In genomic region chr1:201760516-201760915, GRCh38 we compare ENCODE assay signal across 17 cellular contexts.
A peak's percentile ranks its signal among the peaks of the same experiment; 100 is the strongest.
DNase-seq lines count a peak whose midpoint lies in the region; ATAC-seq and TF ChIP-seq lines count a peak whose summit lies in the region.
"Had no signal": no experiment of that assay in that cellular context is flagged by ENCODE, and none has a peak within 500 bp of the region (broad histone marks: within the 10 kb centered on the region; RNA-seq: fewer than 3 reads in every experiment).

No MANE protein-coding gene starts in this region.

- WGBS in GM23248 (ENCODE audit: low coverage in 1 of 2, low lambda C conversion rate in 2 of 2, missing lambda C conversion rate in 2 of 2), 2 experiments, result 8 to 19% methylated on average over 1 of the region's 1 CpG
- WGBS in transverse colon (ENCODE audit: low coverage in 1 of 2), 2 donors, result 81 to 100% methylated on average over 1 of the region's 1 CpG

- DNase-seq in GM23248, result peak; percentile 67
- peak; percentile 62 for DNase-seq in adipocyte (ENCODE audit: low read depth)
- DNase-seq in fibroblast of pulmonary artery (ENCODE audit: low read depth), result peak; percentile 62
- DNase-seq in transverse colon, result no peak
- no peak for DNase-seq in NCI-H510A treated with DMSO at 0.1 percent for 48 hours (lab: John Stamatoyannopoulos, UW)
- no peak for DNase-seq in CD8-positive, alpha-beta T cell
- DNase-seq: activated CD8-positive, alpha-beta memory T cell treated with anti-CD3 and anti-CD28 coated beads for 24 hours; activated effector memory CD4-positive, alpha-beta T cell treated with anti-CD3 and anti-CD28 coated beads, Interleukin-2, amount 50 U/mL, for 16 hours; C1 segment of cervical spinal cord; erythroblast; KG1; NCI-H2227 treated with DMSO at 0.1 percent for 48 hours; spleen had no signal

- peaks cover 14% of the 10 kb centered on the region for H3K27me3 Mint-ChIP-seq in CD8-positive, alpha-beta T cell (ENCODE audit: low read depth)

- H3K4me3 Mint-ChIP-seq in CD8-positive, alpha-beta T cell, result no peak overlapping the region
- H3K4me3 Mint-ChIP-seq: central memory CD8-positive, alpha-beta T cell had no signal

- H3K36me3 ChIP-seq in GM23248 (ENCODE audit: low read depth) (no peaks in the 10 kb centered on the region), adipocyte (ENCODE audit: control insufficient read depth, insufficient read depth, low read length, severe bottlenecking) (peaks cover 36% of the 10 kb centered on the region), skeletal muscle satellite cell (ENCODE audit: insufficient read depth, low read length) (peaks cover 9% of the 10 kb centered on the region), transverse colon (no peaks in the 10 kb centered on the region)
- no peaks in the 10 kb centered on the region for H3K36me3 ChIP-seq in CD8-positive, alpha-beta T cell (ENCODE audit: insufficient read depth, low read length)
- H3K36me3 ChIP-seq: SJCRH30, spleen had no signal

- H3K4me3 ChIP-seq in GM23248 (peak overlapping the region; percentile 14; the same call in 1 of the 2 replicates), adipocyte (ENCODE audit: low read length) (no peak overlapping the region), fibroblast of pulmonary artery (replicated peaks; ENCODE audit: low read depth, low read length) (no peak overlapping the region), skeletal muscle satellite cell (ENCODE audit: low read length) (no peak overlapping the region), transverse colon (no peak overlapping the region)
- no peak overlapping the region for H3K4me3 ChIP-seq in CD8-positive, alpha-beta T cell (ENCODE audit: low read depth, low read length)
- H3K4me3 ChIP-seq: SJCRH30, spleen had no signal

- TF ChIP-seq EP300 in transverse colon (IDR thresholded peaks at IDR 0.05; ENCODE audit: low read depth), result no peak

- CTCF ChIA-PET in CD8-positive, alpha-beta T cell (lab: Charles Lee), result interaction anchor here (1.3 to 1.5 kb wide), 2 partner anchors 36 to 52 kb away, joined by 3 read pairs; no protein-coding TSS in a partner anchor

- H3K9me3 ChIP-seq in GM23248 (ENCODE audit: low read depth) (no peaks in the 10 kb centered on the region), adipocyte (ENCODE audit: control insufficient read depth, low read length) (no peaks in the 10 kb centered on the region), skeletal muscle satellite cell (replicated peaks; ENCODE audit: low read length) (no peaks in the 10 kb centered on the region), transverse colon (no peaks in the 10 kb centered on the region)
- no peaks in the 10 kb centered on the region for H3K9me3 ChIP-seq in CD8-positive, alpha-beta T cell (ENCODE audit: low read length)
- H3K9me3 ChIP-seq: SJCRH30, spleen had no signal

- no peak for TF ChIP-seq POLR2A in transverse colon (IDR thresholded peaks at IDR 0.05)

- H3K9me2 ChIP-seq in GM23248 (ENCODE audit: insufficient read depth), result no peaks in the 10 kb centered on the region

- H3K27me3 ChIP-seq in GM23248 (replicated peaks; ENCODE audit: insufficient read depth) (no peaks in the 10 kb centered on the region), adipocyte (replicated peaks; ENCODE audit: control insufficient read depth, insufficient read depth, low read length) (no peaks in the 10 kb centered on the region), skeletal muscle satellite cell (ENCODE audit: control insufficient read depth, insufficient read depth, low read length) (no peaks in the 10 kb centered on the region), transverse colon (no peaks in the 10 kb centered on the region)
- no peaks in the 10 kb centered on the region for H3K27me3 ChIP-seq in CD8-positive, alpha-beta T cell (ENCODE audit: insufficient read depth, low read length)
- H3K27me3 ChIP-seq: SJCRH30, spleen had no signal

- intact Hi-C loops in transverse colon (cut with DNase I; ENCODE audit: low total_unique reads), result no loop called here
- intact Hi-C loops in CD8-positive, alpha-beta T cell (cut with DNase I, micrococcal nuclease), result no loop called here

- H3K79me2 ChIP-seq in GM23248 (ENCODE audit: insufficient read depth), result peaks cover 94% of the 10 kb centered on the region

- H3K9ac ChIP-seq in GM23248, result peak overlapping the region; percentile 59
- peak overlapping the region; percentile 69 for H3K9ac ChIP-seq in adipocyte (ENCODE audit: low read length)
- H3K9ac ChIP-seq in skeletal muscle satellite cell (ENCODE audit: low read depth, low read length), result peak overlapping the region; percentile 12

- H3K4me1 ChIP-seq in GM23248 (ENCODE audit: insufficient read depth) (peaks cover 99% of the 10 kb centered on the region), adipocyte (ENCODE audit: control insufficient read depth, insufficient read depth, low read length) (peaks cover 99% of the 10 kb centered on the region), skeletal muscle satellite cell (ENCODE audit: control insufficient read depth, insufficient read depth, low read length) (peaks cover 100% of the 10 kb centered on the region), transverse colon (peaks cover 0 to 33% (median 9%) of the 10 kb centered on the region in 4 donors)
- no peaks in the 10 kb centered on the region for H3K4me1 ChIP-seq in CD8-positive, alpha-beta T cell (ENCODE audit: insufficient read depth, low read length)

- POLR2A ChIA-PET in CD8-positive, alpha-beta T cell (lab: Charles Lee), result no interaction called here

- H4K20me1 ChIP-seq in GM23248 (ENCODE audit: insufficient read depth), result no peaks in the 10 kb centered on the region

- H3K4me2 ChIP-seq in GM23248 (ENCODE audit: unreplicated experiment) (peak overlapping the region; percentile 69), skeletal muscle satellite cell (ENCODE audit: low read length) (peak overlapping the region; percentile 36)

- H3F3A ChIP-seq in GM23248 (ENCODE audit: insufficient read depth), result peaks cover 99% of the 10 kb centered on the region

- TF ChIP-seq CTCF in fibroblast of pulmonary artery (IDR thresholded peaks at IDR 0.05; ENCODE audit: low read length, missing control alignments) (no peak), transverse colon (IDR thresholded peaks at IDR 0.05) (no peak)
- no peak for TF ChIP-seq CTCF in CD8-positive, alpha-beta T cell (IDR thresholded peaks at IDR 0.05)

- H3K27ac ChIP-seq in GM23248 (peak overlapping the region; percentile 94), transverse colon (peak overlapping the region in 1 of 4 donors; percentile 31)
- H3K27ac ChIP-seq in CD8-positive, alpha-beta T cell (ENCODE audit: low read depth, low read length), result no peak overlapping the region
- H3K27ac ChIP-seq: SJCRH30, spleen had no signal

- H3K36me3 Mint-ChIP-seq in CD8-positive, alpha-beta T cell, result no peaks in the 10 kb centered on the region

- peaks cover 6% of the 10 kb centered on the region for H3K4me1 Mint-ChIP-seq in CD8-positive, alpha-beta T cell (ENCODE audit: low read depth)
- H3K4me1 Mint-ChIP-seq: central memory CD8-positive, alpha-beta T cell had no signal

- in situ Hi-C loops in GM23248 (cut with MboI), result no loop called here
- in situ Hi-C loops in transverse colon (cut with MboI; ENCODE audit: low pct_ligation_motif_present in 1 of 4, low pct_unique_long_range_greater_than_20kb in 1 of 4, low sequenced_read_pairs in 3 of 4), result no loop called here

- H3K9me3 Mint-ChIP-seq in CD8-positive, alpha-beta T cell, result no peaks in the 10 kb centered on the region
- H3K9me3 Mint-ChIP-seq: central memory CD8-positive, alpha-beta T cell had no signal

- no peak overlapping the region for H3K27ac Mint-ChIP-seq in CD8-positive, alpha-beta T cell

- no peak for ATAC-seq in HG03159 (IDR thresholded peaks at IDR 0.05; ENCODE audit: unreplicated experiment)
- no peak for ATAC-seq in CD8-positive, alpha-beta T cell

- H2AFZ ChIP-seq in GM23248, result no peak overlapping the region

Comparison
In these comparisons a context has a peak if more than half of its experiments do, and no peak if none do; other contexts are left out.
1. DNase-seq: peak in GM23248 (single experiment), adipocyte (single experiment) and fibroblast of pulmonary artery (single experiment); none in transverse colon (single experiment), NCI-H510A treated with DMSO at 0.1 percent for 48 hours (single experiment) and CD8-positive, alpha-beta T cell (0 of 7).
2. H3K9ac ChIP-seq: peak in every context shown above with its lines; median percentile 69 in adipocyte; 59 in GM23248; 12 in skeletal muscle satellite cell.